Comparison of ENCODE assay signal across 14 cellular contexts in genomic region chr6:14921878-14922277, GRCh38.
DNase-seq lines count a peak whose midpoint lies in the region; ATAC-seq and TF ChIP-seq lines count a peak whose summit lies in the region.
"Had no signal": no experiment of that assay in that cellular context is flagged by ENCODE, and none has a peak within 500 bp of the region (broad histone marks: within the 10 kb centered on the region; RNA-seq: fewer than 3 reads in every experiment).

No MANE protein-coding gene starts in this region.

- DNase-seq in NB4 (ENCODE audit: low read depth) (peak; percentile 98), memory B cell (ENCODE audit: low spot score in 2 of 2) (no peak), glomerular visceral epithelial cell (ENCODE audit: extremely low spot score) (no peak), GM10248 (ENCODE audit: extremely low spot score) (no peak)
- DNase-seq: activated CD8-positive, alpha-beta T cell treated with anti-CD3 and anti-CD28 coated beads, Interleukin-2, amount 10 ng/mL, durations not matched to agents 7 days and 5 days; cortex of kidney; NCI-H1105 had no signal

- H3K4me1 Mint-ChIP-seq in memory B cell, result peaks cover 5% of the 10 kb centered on the region
- H3K4me1 Mint-ChIP-seq: activated naive CD4-positive, alpha-beta T cell treated with anti-CD3 and anti-CD28 coated beads, Interleukin-2, amount 50 U/mL, for 24 hours; T-cell had no signal

- ATAC-seq in memory B cell (ENCODE audit: low read depth) (no peak), GM18505 (IDR thresholded peaks at IDR 0.05; ENCODE audit: unreplicated experiment) (no peak), HG03097 (IDR thresholded peaks at IDR 0.05; ENCODE audit: low FRiP score, unreplicated experiment) (no peak)
- ATAC-seq: activated CD8-positive, alpha-beta T cell treated with anti-CD3 and anti-CD28 coated beads, Interleukin-2, amount 10 ng/mL, durations not matched to agents 7 days and 5 days; stimulated activated effector memory CD8-positive, alpha-beta T cell treated with anti-CD3 and anti-CD28 coated beads, Interleukin-12 subunit alpha, Interleukin-12 subunit beta, amount 100 ng/mL, for 72 hours; T-cell had no signal

- no peaks in the 10 kb centered on the region for H3K9me3 Mint-ChIP-seq in memory B cell
- H3K9me3 Mint-ChIP-seq: activated naive CD4-positive, alpha-beta T cell treated with anti-CD3 and anti-CD28 coated beads, Interleukin-2, amount 50 U/mL, for 24 hours; stimulated activated effector memory CD8-positive, alpha-beta T cell treated with anti-CD3 and anti-CD28 coated beads, Interleukin-12 subunit alpha, Interleukin-12 subunit beta, amount 100 ng/mL, for 72 hours; T-cell had no signal

- H3K27ac ChIP-seq in duodenal mucosa (ENCODE audit: low read depth, low read length) (peak overlapping the region; percentile 11), subcutaneous abdominal adipose tissue (ENCODE audit: low read depth, low read length) (peak overlapping the region; percentile 27)

- H3K36me3 ChIP-seq in duodenal mucosa (ENCODE audit: control insufficient read depth in 1 of 2, insufficient read depth in 2 of 2, low read length in 2 of 2) (no peaks in the 10 kb centered on the region), subcutaneous abdominal adipose tissue (ENCODE audit: control insufficient read depth in 5 of 5, insufficient read depth in 5 of 5, low read length in 5 of 5) (no peaks in the 10 kb centered on the region)

- H3K27me3 ChIP-seq in duodenal mucosa (ENCODE audit: control insufficient read depth in 1 of 2, insufficient read depth in 2 of 2, low read length in 2 of 2) (no peaks in the 10 kb centered on the region), subcutaneous abdominal adipose tissue (ENCODE audit: control insufficient read depth in 5 of 5, insufficient read depth in 4 of 5, low read length in 5 of 5) (no peaks in the 10 kb centered on the region)

- no peak for TF ChIP-seq POLR2A in NB4 (IDR thresholded peaks at IDR 0.05; ENCODE audit: extremely low read depth, insufficient read length)
- no peak for TF ChIP-seq POLR2A in GM18505 (IDR thresholded peaks at IDR 0.05; ENCODE audit: borderline replicate concordance, extremely low read depth, insufficient read depth, insufficient read length)

- H3K4me3 Mint-ChIP-seq in memory B cell, result peak overlapping the region; percentile 4
- H3K4me3 Mint-ChIP-seq: activated CD8-positive, alpha-beta T cell treated with anti-CD3 and anti-CD28 coated beads, Interleukin-2, amount 10 ng/mL, durations not matched to agents 7 days and 5 days; activated naive CD4-positive, alpha-beta T cell treated with anti-CD3 and anti-CD28 coated beads, Interleukin-2, amount 50 U/mL, for 24 hours; stimulated activated effector memory CD8-positive, alpha-beta T cell treated with anti-CD3 and anti-CD28 coated beads, Interleukin-12 subunit alpha, Interleukin-12 subunit beta, amount 100 ng/mL, for 72 hours; T-cell had no signal

- peaks cover 2% of the 10 kb centered on the region for H3K27me3 Mint-ChIP-seq in memory B cell
- H3K27me3 Mint-ChIP-seq: activated naive CD4-positive, alpha-beta T cell treated with anti-CD3 and anti-CD28 coated beads, Interleukin-2, amount 50 U/mL, for 24 hours; T-cell had no signal

- POLR2A ChIA-PET in GM10248 (lab: Yijun Ruan, JAX), result no interaction called here

- no peak overlapping the region for H3K27ac Mint-ChIP-seq in memory B cell
- H3K27ac Mint-ChIP-seq: activated CD8-positive, alpha-beta T cell treated with anti-CD3 and anti-CD28 coated beads, Interleukin-2, amount 10 ng/mL, durations not matched to agents 7 days and 5 days; activated naive CD4-positive, alpha-beta T cell treated with anti-CD3 and anti-CD28 coated beads, Interleukin-2, amount 50 U/mL, for 24 hours; stimulated activated effector memory CD8-positive, alpha-beta T cell treated with anti-CD3 and anti-CD28 coated beads, Interleukin-12 subunit alpha, Interleukin-12 subunit beta, amount 100 ng/mL, for 72 hours; T-cell had no signal

- TF ChIP-seq CTCF in NB4 (IDR thresholded peaks at IDR 0.05; ENCODE audit: low read depth, low read length), result no peak
- no peak for TF ChIP-seq CTCF in GM10248 (IDR thresholded peaks at IDR 0.05; ENCODE audit: control extremely low read depth, extremely low read depth, low read depth, missing control alignments)

- H3K4me3 ChIP-seq in NB4 (ENCODE audit: low read depth, low read length), result peak overlapping the region; percentile 58
- H3K4me3 ChIP-seq in duodenal mucosa (ENCODE audit: low read depth in 1 of 2, low read length in 2 of 2), result no peak overlapping the region
- no peak overlapping the region for H3K4me3 ChIP-seq in subcutaneous abdominal adipose tissue (ENCODE audit: low read depth in 1 of 5, low read length in 5 of 5)

- H3K9me3 ChIP-seq in duodenal mucosa (ENCODE audit: control insufficient read depth in 1 of 2, low read length in 2 of 2) (no peaks in the 10 kb centered on the region), subcutaneous abdominal adipose tissue (ENCODE audit: control insufficient read depth in 5 of 5, low read length in 5 of 5) (no peaks in the 10 kb centered on the region)

- H3K4me1 ChIP-seq in duodenal mucosa (ENCODE audit: control insufficient read depth in 1 of 2, insufficient read depth in 2 of 2, low read length in 2 of 2) (peaks cover 16 to 25% of the 10 kb centered on the region in 2 donors), subcutaneous abdominal adipose tissue (ENCODE audit: control insufficient read depth in 5 of 5, insufficient read depth in 5 of 5, low read length in 5 of 5) (peaks cover 0 to 27% (median 14%) of the 10 kb centered on the region in 5 donors)

- H3K9ac ChIP-seq in duodenal mucosa (ENCODE audit: low read depth in 1 of 2, low read length in 2 of 2) (no peak overlapping the region), subcutaneous abdominal adipose tissue (ENCODE audit: low read length in 5 of 5) (no peak overlapping the region)

- CTCF ChIA-PET in GM10248 (lab: Yijun Ruan, JAX), result no interaction called here

- H3K36me3 Mint-ChIP-seq in memory B cell, result no peaks in the 10 kb centered on the region
- H3K36me3 Mint-ChIP-seq: activated naive CD4-positive, alpha-beta T cell treated with anti-CD3 and anti-CD28 coated beads, Interleukin-2, amount 50 U/mL, for 24 hours; stimulated activated effector memory CD8-positive, alpha-beta T cell treated with anti-CD3 and anti-CD28 coated beads, Interleukin-12 subunit alpha, Interleukin-12 subunit beta, amount 100 ng/mL, for 72 hours; T-cell had no signal
